Comparison of ENCODE assay signal across 26 cellular contexts in genomic region chr2:207970825-207971142, GRCh38. TPM values are rescaled to one million over a fixed set of nuclear protein-coding genes. Genes with fewer than 3 reads are reported as not detected.
A peak's percentile ranks its signal among the peaks of the same experiment; 100 is the strongest.
DNase-seq lines count a peak whose midpoint lies in the region; ATAC-seq, FAIRE-seq and TF ChIP-seq lines count a peak whose summit lies in the region.
"Had no signal": no experiment of that assay in that cellular context is flagged by ENCODE, and none has a peak within 500 bp of the region (broad histone marks: within the 10 kb centered on the region; RNA-seq: fewer than 3 reads in every experiment).

No MANE protein-coding gene starts in this region.

- intact Hi-C loops in HepG2 (cut with micrococcal nuclease; ENCODE audit: unreplicated experiment): loop anchor here (2.0 to 5.0 kb wide), 4 partner anchors 34 to 124 kb away; no protein-coding TSS in a partner anchor

- H3K9ac ChIP-seq in HepG2 (ENCODE audit: insufficient read depth, low read depth, low read length): no peak overlapping the region

- H3K9me2 ChIP-seq in GM23338 (ENCODE audit: insufficient read depth): no peaks in the 10 kb centered on the region

- no peak overlapping the region; the same call in 1 of the 2 replicates for H3K4me3 ChIP-seq in GM23338
- H3K4me3 ChIP-seq in HepG2 (replicated peaks in 1 of 3; ENCODE audit: insufficient read depth in 1 of 3, low read depth in 2 of 3, low read length in 3 of 3): no peak overlapping the region
- H3K4me3 ChIP-seq: HAP-1, SJCRH30, smooth muscle cell, thyroid gland had no signal

- FAIRE-seq in HepG2 (lab: Jason Lieb, UNC) (no peak), RCC 7860 (lab: Jason Lieb, UNC) (no peak)
- FAIRE-seq: endometrium had no signal

- no peaks in the 10 kb centered on the region for H3K36me3 ChIP-seq in GM23338 (ENCODE audit: insufficient read depth)
- 0 out of 5 replicates have a peak, but pooled peaks cover 0 to 1% of the 10 kb centered on the region in 2 experiments for H3K36me3 ChIP-seq in HepG2 (replicated peaks in 1 of 2; ENCODE audit: control insufficient read depth in 1 of 2, insufficient read depth in 2 of 2, low read length in 2 of 2)
- H3K36me3 ChIP-seq: HAP-1, SJCRH30, thyroid gland had no signal

- no peaks in the 10 kb centered on the region for H3K9me3 ChIP-seq in HepG2 (ENCODE audit: low read length)
- H3K9me3 ChIP-seq: HAP-1, SJCRH30, thyroid gland had no signal

- peaks cover 4% of the 10 kb centered on the region; the same call in 1 of the 2 replicates for H3F3A ChIP-seq in GM23338 (replicated peaks; ENCODE audit: low read depth)

- H3K27ac Mint-ChIP-seq in GM23338: peak overlapping the region; percentile 93
- H3K27ac Mint-ChIP-seq in WTC11: peak overlapping the region; percentile 68
- H3K27ac Mint-ChIP-seq in stimulated activated naive B cell treated with anti-CD40 and anti-IgM and Interleukin-4, amounts not matched to agents 10 μg/mL and 1 μg/mL and 100 μg/mL, for 72 hours: no peak overlapping the region
- H3K27ac Mint-ChIP-seq: activated naive CD4-positive, alpha-beta T cell treated with anti-CD3 and anti-CD28 coated beads, Interleukin-2, amount 10 ng/mL, durations not matched to agents 7 days and 5 days; CD8-positive, alpha-beta memory T cell; immature natural killer cell had no signal

- H3K4me2 ChIP-seq in GM23338 (peak overlapping the region; percentile 68), HepG2 (ENCODE audit: low read depth, low read length) (peak overlapping the region; percentile 14; the same call in 1 of the 2 replicates)
- H3K4me2 ChIP-seq: smooth muscle cell had no signal

- DNase-seq in GM23338 (ENCODE audit: low spot score) (no peak), WTC11 (ENCODE audit: low spot score) (no peak), HepG2 (ENCODE audit: low spot score) (no peak), NCI-H1092 treated with DMSO at 0.1 percent for 48 hours (lab: John Stamatoyannopoulos, UW) (no peak), RCC 7860 (ENCODE audit: low spot score) (no peak)
- DNase-seq in stimulated activated naive B cell treated with anti-CD40 and anti-IgM and Interleukin-4, amounts not matched to agents 10 μg/mL and 1 μg/mL and 100 μg/mL, for 72 hours: no peak
- DNase-seq in activated CD4-positive, alpha-beta T cell treated with anti-CD3 and anti-CD28 coated beads for 4 hours: no peak
- DNase-seq: activated naive CD4-positive, alpha-beta T cell treated with anti-CD3 and anti-CD28 coated beads, Interleukin-2, amount 10 ng/mL, durations not matched to agents 7 days and 5 days; activated T-cell treated with anti-CD3 and anti-CD28 coated beads, Interleukin-2, amount 50 U/mL, for 48 hours; AML-193; CD8-positive, alpha-beta memory T cell; cortex of kidney; DMS153; head of caudate nucleus; immature natural killer cell; KG1; NCI-H187 treated with DMSO at 0.1 percent for 48 hours; NCI-H446; occipital lobe; SJCRH30; stimulated activated naive CD8-positive, alpha-beta T cell treated with anti-CD3 and anti-CD28 coated beads, Interleukin-15, Interleukin-2, amounts not matched to agents 100 U/mL and 50 U/mL, for 24 hours; thyroid gland had no signal

- H3K36me3 Mint-ChIP-seq in GM23338 (ENCODE audit: low read depth) (no peaks in the 10 kb centered on the region), WTC11 (no peaks in the 10 kb centered on the region)
- peaks cover 8 to 10% of the 10 kb centered on the region in 2 donors for H3K36me3 Mint-ChIP-seq in stimulated activated naive B cell treated with anti-CD40 and anti-IgM and Interleukin-4, amounts not matched to agents 10 μg/mL and 1 μg/mL and 100 μg/mL, for 72 hours
- H3K36me3 Mint-ChIP-seq: activated naive CD4-positive, alpha-beta T cell treated with anti-CD3 and anti-CD28 coated beads, Interleukin-2, amount 10 ng/mL, durations not matched to agents 7 days and 5 days had no signal

- H2AFZ ChIP-seq in GM23338 (no peak overlapping the region), HepG2 (ENCODE audit: low read length) (no peak overlapping the region)

- no peaks in the 10 kb centered on the region for H3K79me2 ChIP-seq in GM23338 (replicated peaks; ENCODE audit: insufficient read depth)
- no peaks in the 10 kb centered on the region for H3K79me2 ChIP-seq in HepG2 (ENCODE audit: insufficient read depth, low read length)

- TF ChIP-seq EP300 in HepG2 (IDR thresholded peaks at IDR 0.05; ENCODE audit: low read depth in 2 of 2, low read length in 2 of 2): no peak
- no peak for TF ChIP-seq EP300 in HepG2 (CRISPR knock-in tag; IDR thresholded peaks at IDR 0.05; ENCODE audit: borderline replicate concordance)

- TF ChIP-seq POLR2A in HepG2 (IDR thresholded peaks at IDR 0.05; ENCODE audit: insufficient read depth in 1 of 2, low read depth in 2 of 2, low read length in 2 of 2): no peak

- TF ChIP-seq RAD21 in HepG2 (CRISPR knock-in tag; IDR thresholded peaks at IDR 0.05): no peak

- H4K20me1 ChIP-seq in GM23338 (replicated peaks; ENCODE audit: insufficient read depth): no peaks in the 10 kb centered on the region
- H4K20me1 ChIP-seq in HepG2 (ENCODE audit: insufficient read depth, low read length): no peaks in the 10 kb centered on the region

- in situ Hi-C loops in HepG2 (cut with HindIII; ENCODE audit: extremely low pct_ligation_motif_present, low pct_unique_long_range_greater_than_20kb): loop anchor here (5.0 kb wide), 1 partner anchor 203 kb away; the partner anchor contains the start of gene FZD5

- CTCF ChIA-PET in WTC11 (lab: Charles Lee): interaction anchor here (0.7 to 4.6 kb wide), 9 partner anchors 60 to 225 kb away, joined by 3 to 34 read pairs (median 6); no protein-coding TSS in a partner anchor
- CTCF ChIA-PET in HepG2 (lab: Yijun Ruan, JAX; ENCODE audit: low intra/inter-chr PET ratio, low total read pairs): interaction anchor here (1.1 kb wide), 1 partner anchor 203 kb away, joined by 3 read pairs; no protein-coding TSS in a partner anchor

- H3K4me1 Mint-ChIP-seq in GM23338 (peaks cover 62% of the 10 kb centered on the region), WTC11 (peaks cover 62% of the 10 kb centered on the region)
- peaks cover 24 to 46% of the 10 kb centered on the region in 2 donors for H3K4me1 Mint-ChIP-seq in stimulated activated naive B cell treated with anti-CD40 and anti-IgM and Interleukin-4, amounts not matched to agents 10 μg/mL and 1 μg/mL and 100 μg/mL, for 72 hours

- TF ChIP-seq CTCF in GM23338 (conservative IDR thresholded peaks at IDR 0.05; ENCODE audit: low read depth in 2 of 2) (no peak), WTC11 (IDR thresholded peaks at IDR 0.05) (no peak), HepG2 (CRISPR knock-in tag; IDR thresholded peaks at IDR 0.05) (no peak)

- POLR2A ChIA-PET in WTC11 (lab: Charles Lee): no interaction called here
- POLR2A ChIA-PET in HepG2 (lab: Yijun Ruan, JAX): interaction anchor here (1.0 to 1.4 kb wide), 5 partner anchors 101 to 223 kb away, joined by 3 to 4 read pairs (median 3); partner anchors contain the start of gene FZD5

- H3K9me3 Mint-ChIP-seq in GM23338 (no peaks in the 10 kb centered on the region), WTC11 (no peaks in the 10 kb centered on the region)
- H3K9me3 Mint-ChIP-seq in stimulated activated naive B cell treated with anti-CD40 and anti-IgM and Interleukin-4, amounts not matched to agents 10 μg/mL and 1 μg/mL and 100 μg/mL, for 72 hours: no peaks in the 10 kb centered on the region
- H3K9me3 Mint-ChIP-seq: activated naive CD4-positive, alpha-beta T cell treated with anti-CD3 and anti-CD28 coated beads, Interleukin-2, amount 10 ng/mL, durations not matched to agents 7 days and 5 days; CD8-positive, alpha-beta memory T cell; immature natural killer cell had no signal

- ATAC-seq in GM23338 (no peak), WTC11 (no peak), HepG2 (peak; percentile 33; the same call in 2 of the 3 replicates)
- peak; percentile 55 to 67 for ATAC-seq in stimulated activated naive B cell treated with anti-CD40 and anti-IgM and Interleukin-4, amounts not matched to agents 10 μg/mL and 1 μg/mL and 100 μg/mL, for 72 hours (replicated peaks)
- ATAC-seq: Panc1; stimulated activated naive CD8-positive, alpha-beta T cell treated with anti-CD3 and anti-CD28 coated beads, Interleukin-15, Interleukin-2, amounts not matched to agents 100 U/mL and 50 U/mL, for 24 hours had no signal

- H3K4me1 ChIP-seq in GM23338 (ENCODE audit: insufficient read depth) (peaks cover 54% of the 10 kb centered on the region), HepG2 (ENCODE audit: insufficient read depth, low read length) (peaks cover 30% of the 10 kb centered on the region)

- H3K27ac ChIP-seq in GM23338 (ENCODE audit: low read depth): peak overlapping the region; percentile 95
- no peak overlapping the region for H3K27ac ChIP-seq in HepG2 (ENCODE audit: extremely low read length, insufficient read depth, low read length)
- H3K27ac ChIP-seq: SJCRH30 had no signal

- H3K4me3 Mint-ChIP-seq in GM23338: peak overlapping the region; percentile 49; the same call in 1 of the 3 replicates
- peak overlapping the region; percentile 26; the same call in 1 of the 2 replicates for H3K4me3 Mint-ChIP-seq in WTC11
- H3K4me3 Mint-ChIP-seq in stimulated activated naive B cell treated with anti-CD40 and anti-IgM and Interleukin-4, amounts not matched to agents 10 μg/mL and 1 μg/mL and 100 μg/mL, for 72 hours: no peak overlapping the region
- H3K4me3 Mint-ChIP-seq: activated naive CD4-positive, alpha-beta T cell treated with anti-CD3 and anti-CD28 coated beads, Interleukin-2, amount 10 ng/mL, durations not matched to agents 7 days and 5 days; CD8-positive, alpha-beta memory T cell; immature natural killer cell had no signal

- no peaks in the 10 kb centered on the region for H3K27me3 Mint-ChIP-seq in GM23338 (ENCODE audit: insufficient read depth, low read depth, poor library complexity)
- H3K27me3 Mint-ChIP-seq in WTC11 (ENCODE audit: low read depth): no peaks in the 10 kb centered on the region
- H3K27me3 Mint-ChIP-seq in stimulated activated naive B cell treated with anti-CD40 and anti-IgM and Interleukin-4, amounts not matched to agents 10 μg/mL and 1 μg/mL and 100 μg/mL, for 72 hours: no peaks in the 10 kb centered on the region
- H3K27me3 Mint-ChIP-seq: activated naive CD4-positive, alpha-beta T cell treated with anti-CD3 and anti-CD28 coated beads, Interleukin-2, amount 10 ng/mL, durations not matched to agents 7 days and 5 days; CD8-positive, alpha-beta memory T cell had no signal

- H3K27me3 ChIP-seq in GM23338 (ENCODE audit: insufficient read depth): no peaks in the 10 kb centered on the region
- H3K27me3 ChIP-seq in HepG2 (ENCODE audit: control insufficient read depth in 1 of 2, insufficient read depth in 2 of 2, low read length in 2 of 2): no peaks in the 10 kb centered on the region
- H3K27me3 ChIP-seq: SJCRH30, thyroid gland had no signal

- BruUV-seq in HepG2 (replicated peaks; lab: Mats Ljungman, UMichigan): no TSS peak

RNA-seq across cellular contexts. Expression of gene PLEKHM3, which starts 54.5 kb away (rescaled TPM):
- 5.6 and 8.8 TPM in 2 replicates for total RNA-seq in GM23338 (2014; rRNA removed; shearing (Covaris generic))
- polyA plus RNA-seq in GM23338 (2016; fragmentation: Nextera tagmentation; extraction: Ambion mirVana) (3.5 and 3.9 TPM in 2 replicates), HepG2 (2011; rRNA removed) (4.7 and 4.8 TPM in 2 replicates)
- total RNA-seq in WTC11 (2021) (4.3 to 5.8 TPM (median 4.5 TPM) in 3 replicates), HepG2 (2016; rRNA removed; fragmentation: Illumina TruSeq; extraction: Trizol) (4.5 and 5.3 TPM in 2 replicates)
- total RNA-seq in HepG2 (2016; cell fraction: cytosol; rRNA removed; fragmentation: Illumina TruSeq; extraction: Trizol; ENCODE audit: low read depth): 19.1 and 24.9 TPM in 2 replicates
- 4.0 and 4.2 TPM in 2 replicates for total RNA-seq in HepG2 (2016; cell fraction: insoluble cytoplasmic fraction; rRNA removed; fragmentation: Illumina TruSeq; extraction: Trizol)
- total RNA-seq in HepG2 (2016; cell fraction: membrane; rRNA removed; fragmentation: Illumina TruSeq; extraction: Trizol): 9.1 TPM in 2 replicates
- 7.9 and 8.6 TPM in 2 replicates for total RNA-seq in HepG2 (2016; cell fraction: nucleus; rRNA removed; fragmentation: Illumina TruSeq; extraction: Trizol)
- 3.0 and 4.7 TPM in 2 replicates for polyA plus RNA-seq in HepG2 (2011; cell fraction: cytosol; rRNA removed)
- 4.5 and 5.0 TPM in 2 replicates for polyA plus RNA-seq in HepG2 (2011; cell fraction: nucleus; rRNA removed)
- polyA plus RNA-seq in HepG2 (2012): 6.4 and 7.3 TPM in 2 replicates
- polyA plus RNA-seq in HepG2 (2016; cell fraction: cytosol; fragmentation: Illumina TruSeq; extraction: Trizol; ENCODE audit: low read depth): 0.14 and 0.26 TPM in 2 replicates
- polyA plus RNA-seq in HepG2 (2016; cell fraction: insoluble cytoplasmic fraction; fragmentation: Illumina TruSeq; extraction: Trizol; ENCODE audit: low read depth): 2.9 and 3.9 TPM in 2 replicates
- 0.42 and 0.61 TPM in 2 replicates for polyA plus RNA-seq in HepG2 (2016; cell fraction: membrane; fragmentation: Illumina TruSeq; extraction: Trizol; ENCODE audit: low read depth)
- 3.7 and 4.4 TPM in 2 replicates for polyA plus RNA-seq in HepG2 (2016; cell fraction: nucleus; fragmentation: Illumina TruSeq; extraction: Trizol; ENCODE audit: insufficient read depth, low read depth)
- 10.7 and 19.7 TPM in 2 replicates for polyA minus RNA-seq in HepG2 (2011; rRNA and poly(A)+ RNA removed; ENCODE audit: low replicate concordance)
- 8.7 and 9.8 TPM in 2 replicates for polyA minus RNA-seq in HepG2 (2011; cell fraction: cytosol; rRNA and poly(A)+ RNA removed)
- 24.7 and 30.6 TPM in 2 replicates for polyA minus RNA-seq in HepG2 (2011; cell fraction: nucleus; rRNA and poly(A)+ RNA removed)

Comparison
In these comparisons a context has a peak if more than half of its experiments do, and no peak if none do; other contexts are left out.
1. ATAC-seq: peak in HepG2 (single experiment) and stimulated activated naive B cell treated with anti-CD40 and anti-IgM and Interleukin-4, amounts not matched to agents 10 μg/mL and 1 μg/mL and 100 μg/mL, for 72 hours (2 of 2); none in GM23338 (single experiment) and WTC11 (single experiment).
2. H3K4me3 Mint-ChIP-seq: peak in GM23338 (single experiment) and WTC11 (single experiment); none in stimulated activated naive B cell treated with anti-CD40 and anti-IgM and Interleukin-4, amounts not matched to agents 10 μg/mL and 1 μg/mL and 100 μg/mL, for 72 hours (0 of 2).